ENCODE assay signal across 16 cellular contexts in the genomic region with DNA sequence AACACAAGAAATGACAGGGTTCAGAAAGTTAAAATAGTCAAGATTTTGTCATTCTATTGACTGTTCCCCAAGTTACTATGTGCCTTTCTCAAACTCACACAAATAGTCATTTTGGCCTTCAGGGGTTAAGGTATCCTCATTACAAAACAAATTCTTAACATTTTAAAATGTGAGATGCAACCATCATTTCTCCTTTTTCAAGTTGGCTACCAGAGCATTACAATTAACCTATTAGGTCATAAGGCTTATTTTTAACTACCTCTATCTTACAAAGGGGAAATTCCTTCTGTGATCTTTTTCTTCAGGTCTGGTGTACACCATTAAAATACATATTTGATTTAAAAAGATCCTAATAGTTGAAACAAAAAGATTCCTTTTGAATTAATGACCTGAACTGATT.
DNase-seq lines count a peak whose midpoint lies in the region; ATAC-seq lines count a peak whose summit lies in the region.
"Had no signal": no experiment of that assay in that cellular context is flagged by ENCODE, and none has a peak within 500 bp of the region (broad histone marks: within the 10 kb centered on the region; RNA-seq: fewer than 3 reads in every experiment).

No MANE protein-coding gene starts in this region.

- peak overlapping the region; percentile 8 for H3K27ac ChIP-seq in naive thymus-derived CD4-positive, alpha-beta T cell (ENCODE audit: low read depth, low read length)
- H3K27ac ChIP-seq: foreskin keratinocyte had no signal

- no peaks in the 10 kb centered on the region for H3K9me3 ChIP-seq in T-helper 17 cell (ENCODE audit: control insufficient read depth, low read length, poor library complexity, severe bottlenecking)
- H3K9me3 ChIP-seq in naive thymus-derived CD4-positive, alpha-beta T cell (ENCODE audit: control insufficient read depth in 2 of 3, low read length in 3 of 3): no peaks in the 10 kb centered on the region
- H3K9me3 ChIP-seq: Caco-2 had no signal

- H3K27me3 ChIP-seq in naive thymus-derived CD4-positive, alpha-beta T cell (ENCODE audit: control insufficient read depth in 2 of 2, insufficient read depth in 2 of 2, low read length in 2 of 2): no peaks in the 10 kb centered on the region
- H3K27me3 ChIP-seq: foreskin keratinocyte had no signal

- peak overlapping the region; percentile 98 for H3K27ac Mint-ChIP-seq in activated T-cell treated with anti-CD3 and anti-CD28 coated beads, Interleukin-2, amount 50 U/mL, for 24 hours
- peak overlapping the region; percentile 99 for H3K27ac Mint-ChIP-seq in T-helper 17 cell
- peak overlapping the region; percentile 10 to 99 (median 97) for H3K27ac Mint-ChIP-seq in naive thymus-derived CD4-positive, alpha-beta T cell

- intact Hi-C loops in naive thymus-derived CD4-positive, alpha-beta T cell (cut with micrococcal nuclease): no loop called here

- POLR2A ChIA-PET in naive thymus-derived CD4-positive, alpha-beta T cell (lab: Charles Lee): interaction anchor here (0.7 to 7.6 kb wide), 5 partner anchors 9 to 62 kb away, joined by 3 to 78 read pairs (median 20); a partner anchor contains a TSS

- no peak for DNase-seq in activated T-cell treated with anti-CD3 and anti-CD28 coated beads, Interleukin-2, amount 50 U/mL, for 24 hours
- DNase-seq in activated T-cell treated with anti-CD3 and anti-CD28 coated beads, Interleukin-2, amount 50 U/mL, for 48 hours: no peak
- DNase-seq in T-helper 17 cell (no peak), NCI-H2227 treated with DMSO at 0.1 percent for 48 hours (lab: John Stamatoyannopoulos, UW) (no peak)
- no peak for DNase-seq in naive thymus-derived CD4-positive, alpha-beta T cell
- DNase-seq in activated effector memory CD4-positive, alpha-beta T cell treated with anti-CD3 and anti-CD28 coated beads, Interleukin-2, amount 50 U/mL, for 16 hours: no peak
- DNase-seq: Caco-2; central memory CD4-positive, alpha-beta T cell; foreskin keratinocyte; GF-D8; NCI-H187; NCI-H526; occipital lobe had no signal

- H3K4me3 Mint-ChIP-seq in activated T-cell treated with anti-CD3 and anti-CD28 coated beads, Interleukin-2, amount 50 U/mL, for 24 hours: no peak overlapping the region
- peak overlapping the region; percentile 41 for H3K4me3 Mint-ChIP-seq in T-helper 17 cell
- H3K4me3 Mint-ChIP-seq in naive thymus-derived CD4-positive, alpha-beta T cell: peak overlapping the region in 4 of 10 donors; percentile 31 to 76 (median 56)

- peaks cover 16 to 50% (median 31%) of the 10 kb centered on the region in 3 experiments for H3K36me3 ChIP-seq in naive thymus-derived CD4-positive, alpha-beta T cell (ENCODE audit: control insufficient read depth in 2 of 3, insufficient read depth in 3 of 3, low read length in 3 of 3)

- H3K4me1 Mint-ChIP-seq in activated T-cell treated with anti-CD3 and anti-CD28 coated beads, Interleukin-2, amount 50 U/mL, for 24 hours (ENCODE audit: low read depth): peaks cover 74% of the 10 kb centered on the region
- peaks cover 39% of the 10 kb centered on the region for H3K4me1 Mint-ChIP-seq in T-helper 17 cell
- H3K4me1 Mint-ChIP-seq in naive thymus-derived CD4-positive, alpha-beta T cell: peaks cover 36 to 88% (median 75%) of the 10 kb centered on the region in 7 donors

- H3K27me3 Mint-ChIP-seq in activated T-cell treated with anti-CD3 and anti-CD28 coated beads, Interleukin-2, amount 50 U/mL, for 24 hours: no peaks in the 10 kb centered on the region
- H3K27me3 Mint-ChIP-seq in T-helper 17 cell: no peaks in the 10 kb centered on the region
- no peaks in the 10 kb centered on the region for H3K27me3 Mint-ChIP-seq in naive thymus-derived CD4-positive, alpha-beta T cell

- no peaks in the 10 kb centered on the region for H3K9me3 Mint-ChIP-seq in activated T-cell treated with anti-CD3 and anti-CD28 coated beads, Interleukin-2, amount 50 U/mL, for 24 hours
- H3K9me3 Mint-ChIP-seq in naive thymus-derived CD4-positive, alpha-beta T cell: peaks cover 0 to 2% (median 0%) of the 10 kb centered on the region in 11 donors

- H3K4me3 ChIP-seq in naive thymus-derived CD4-positive, alpha-beta T cell (ENCODE audit: low read length): no peak overlapping the region
- H3K4me3 ChIP-seq: smooth muscle cell had no signal

- peaks cover 100% of the 10 kb centered on the region for H3K36me3 Mint-ChIP-seq in activated T-cell treated with anti-CD3 and anti-CD28 coated beads, Interleukin-2, amount 50 U/mL, for 24 hours (ENCODE audit: low read depth)
- H3K36me3 Mint-ChIP-seq in T-helper 17 cell (ENCODE audit: low read depth): peaks cover 11% of the 10 kb centered on the region
- H3K36me3 Mint-ChIP-seq in naive thymus-derived CD4-positive, alpha-beta T cell: peaks cover 18 to 71% (median 54%) of the 10 kb centered on the region in 5 donors

- ATAC-seq in GM19328 (IDR thresholded peaks at IDR 0.05; ENCODE audit: unreplicated experiment) (peak; percentile 39), T-helper 17 cell (no peak), GM21717 (IDR thresholded peaks at IDR 0.05; ENCODE audit: unreplicated experiment) (no peak)
- ATAC-seq in naive thymus-derived CD4-positive, alpha-beta T cell: no peak
- ATAC-seq: foreskin keratinocyte had no signal

- CTCF ChIA-PET in naive thymus-derived CD4-positive, alpha-beta T cell (lab: Charles Lee): interaction anchor here (0.7 to 1.0 kb wide), 3 partner anchors 10 to 62 kb away, joined by 3 read pairs; no protein-coding TSS in a partner anchor

- H3K4me1 ChIP-seq in naive thymus-derived CD4-positive, alpha-beta T cell (ENCODE audit: control insufficient read depth in 2 of 2, insufficient read depth in 2 of 2, low read length in 2 of 2): peaks cover 42 to 49% of the 10 kb centered on the region in 2 donors
- H3K4me1 ChIP-seq: Caco-2 had no signal
